Comparison of ENCODE assay signal across 8 cellular contexts in the genomic region with DNA sequence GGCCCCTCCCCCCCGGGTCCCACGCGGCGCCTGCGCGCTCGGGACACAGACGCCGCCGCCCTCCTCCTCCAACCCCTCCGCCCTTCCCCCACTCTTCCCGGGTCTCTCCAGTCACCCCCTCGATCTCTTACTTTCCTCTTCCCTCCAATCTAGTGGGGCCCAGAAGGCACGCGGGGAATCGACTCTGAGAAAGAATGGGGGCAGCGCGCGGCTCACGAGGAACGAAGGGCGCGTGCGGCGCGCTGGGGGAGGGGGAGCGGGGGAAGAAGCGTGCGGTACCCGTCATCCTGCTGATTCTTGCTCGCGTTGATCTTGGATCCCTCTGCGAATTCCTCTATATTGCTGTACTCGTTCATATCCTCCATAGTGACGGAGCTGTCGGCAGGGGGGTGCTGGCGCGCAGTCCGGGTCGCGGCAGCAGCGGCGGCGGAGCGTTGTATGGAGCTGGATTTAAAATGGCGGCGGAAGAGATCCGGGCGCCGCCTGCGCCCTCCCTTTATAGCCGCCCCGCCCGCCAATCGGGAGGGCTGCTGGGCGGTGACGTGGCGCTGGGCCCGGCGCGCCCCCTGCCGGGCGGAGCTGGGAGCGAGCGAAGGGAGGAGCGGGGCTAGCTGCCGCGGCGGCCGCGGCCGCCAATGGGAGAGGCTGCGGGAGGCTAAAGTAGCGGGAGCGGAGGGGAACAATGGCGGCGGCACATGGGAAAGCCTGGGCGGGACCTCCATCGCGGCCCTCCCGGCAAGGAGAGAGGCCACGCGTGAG.
A peak's percentile ranks its signal among the peaks of the same experiment; 100 is the strongest.
DNase-seq lines count a peak whose midpoint lies in the region; ATAC-seq and TF ChIP-seq lines count a peak whose summit lies in the region.

No MANE protein-coding gene starts in this region.

- H3K4me3 ChIP-seq in astrocyte of the spinal cord (ENCODE audit: low read depth, low read length) (peak overlapping the region; percentile 91), iPS DF 6.9 (ENCODE audit: low read length) (peak overlapping the region; percentile 97), skeletal muscle cell (ENCODE audit: low read depth, low read length) (peak overlapping the region; percentile 93)

- no CpG with 5 or more reads among the region's 83 CpGs for WGBS in iPS DF 6.9 (ENCODE audit: insufficient coverage, insufficient read length)

- DNase-seq in NCI-H2029 treated with DMSO at 0.1 percent for 48 hours (lab: John Stamatoyannopoulos, UW) (peak; percentile 67), T1000 (lab: John Stamatoyannopoulos, UW) (peak; percentile 81), astrocyte of the spinal cord (ENCODE audit: low read depth, low spot score) (peak; percentile 93), iPS DF 6.9 (ENCODE audit: low read depth, low spot score) (no peak), skeletal muscle cell (ENCODE audit: low read depth) (peak; percentile 56)

- peaks cover 10% of the 10 kb centered on the region; the same call in 1 of the 2 replicates for H3K36me3 ChIP-seq in iPS DF 6.9 (ENCODE audit: control insufficient read depth, insufficient read depth, low read length)

- H3K27ac ChIP-seq in 22Rv1: peak overlapping the region; percentile 99
- no peak overlapping the region for H3K27ac ChIP-seq in iPS DF 6.9 (ENCODE audit: low read length)

- ATAC-seq in GM18517 (IDR thresholded peaks at IDR 0.05; ENCODE audit: unreplicated experiment) (peak; percentile 45), HG03039 (IDR thresholded peaks at IDR 0.05; ENCODE audit: unreplicated experiment) (peak; percentile 53)

- TF ChIP-seq CTCF in 22Rv1 (IDR thresholded peaks at IDR 0.05): peak; percentile 96
- TF ChIP-seq CTCF in astrocyte of the spinal cord (IDR thresholded peaks at IDR 0.05; ENCODE audit: low read depth, low read length): peak; percentile 69

- no peaks in the 10 kb centered on the region for H3K9me3 ChIP-seq in iPS DF 6.9 (ENCODE audit: control insufficient read depth, insufficient read depth, low read length)

- no peaks in the 10 kb centered on the region for H3K27me3 ChIP-seq in iPS DF 6.9 (ENCODE audit: control insufficient read depth, insufficient read depth, low read length)

- in situ Hi-C loops in astrocyte of the spinal cord (cut with HindIII; ENCODE audit: low sequenced_read_pairs): no loop called here

- H3K4me1 ChIP-seq in iPS DF 6.9 (ENCODE audit: control insufficient read depth, insufficient read depth, low read length): no peaks in the 10 kb centered on the region
